8 cellular contexts compared by ENCODE assay signal in the genomic region with DNA sequence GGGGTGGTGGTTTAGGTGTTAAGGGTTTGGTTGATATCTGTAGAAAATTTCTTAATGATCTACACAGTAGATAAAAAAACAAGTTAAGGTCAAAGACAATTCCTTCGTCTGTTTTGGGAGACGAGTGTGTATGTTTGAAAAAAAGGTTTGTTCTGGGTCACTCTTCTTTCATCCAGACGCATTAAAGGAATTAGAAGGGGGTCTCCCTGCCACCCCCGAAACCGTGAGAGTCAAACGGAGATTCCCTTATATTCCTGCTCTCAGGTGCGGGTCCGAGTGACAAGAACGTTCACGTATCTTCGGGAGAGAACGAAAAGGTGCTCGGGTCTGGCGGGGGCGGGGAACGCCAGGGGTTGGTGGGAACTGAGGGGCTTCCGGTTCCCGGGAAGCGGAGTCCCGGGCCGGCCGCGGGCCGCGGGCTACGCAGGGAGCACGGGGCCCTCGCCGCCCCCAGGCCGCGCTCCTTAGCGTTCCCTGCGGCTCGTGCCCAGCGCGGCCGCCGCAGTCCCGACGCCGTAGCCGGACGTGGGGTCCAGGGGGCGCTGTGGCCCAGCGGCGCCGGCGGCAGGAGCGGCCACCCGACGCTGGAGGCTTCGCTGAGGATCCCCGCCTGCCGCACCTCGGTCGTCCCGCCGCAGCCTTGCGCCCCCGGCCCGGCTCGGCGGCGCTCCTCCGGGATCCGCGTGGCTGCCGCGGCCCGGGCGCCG. TPM values are rescaled to one million over a fixed set of nuclear protein-coding genes. Genes with fewer than 3 reads are reported as not detected.
DNase-seq lines count a peak whose midpoint lies in the region; ATAC-seq and TF ChIP-seq lines count a peak whose summit lies in the region.

A gene with protein sequence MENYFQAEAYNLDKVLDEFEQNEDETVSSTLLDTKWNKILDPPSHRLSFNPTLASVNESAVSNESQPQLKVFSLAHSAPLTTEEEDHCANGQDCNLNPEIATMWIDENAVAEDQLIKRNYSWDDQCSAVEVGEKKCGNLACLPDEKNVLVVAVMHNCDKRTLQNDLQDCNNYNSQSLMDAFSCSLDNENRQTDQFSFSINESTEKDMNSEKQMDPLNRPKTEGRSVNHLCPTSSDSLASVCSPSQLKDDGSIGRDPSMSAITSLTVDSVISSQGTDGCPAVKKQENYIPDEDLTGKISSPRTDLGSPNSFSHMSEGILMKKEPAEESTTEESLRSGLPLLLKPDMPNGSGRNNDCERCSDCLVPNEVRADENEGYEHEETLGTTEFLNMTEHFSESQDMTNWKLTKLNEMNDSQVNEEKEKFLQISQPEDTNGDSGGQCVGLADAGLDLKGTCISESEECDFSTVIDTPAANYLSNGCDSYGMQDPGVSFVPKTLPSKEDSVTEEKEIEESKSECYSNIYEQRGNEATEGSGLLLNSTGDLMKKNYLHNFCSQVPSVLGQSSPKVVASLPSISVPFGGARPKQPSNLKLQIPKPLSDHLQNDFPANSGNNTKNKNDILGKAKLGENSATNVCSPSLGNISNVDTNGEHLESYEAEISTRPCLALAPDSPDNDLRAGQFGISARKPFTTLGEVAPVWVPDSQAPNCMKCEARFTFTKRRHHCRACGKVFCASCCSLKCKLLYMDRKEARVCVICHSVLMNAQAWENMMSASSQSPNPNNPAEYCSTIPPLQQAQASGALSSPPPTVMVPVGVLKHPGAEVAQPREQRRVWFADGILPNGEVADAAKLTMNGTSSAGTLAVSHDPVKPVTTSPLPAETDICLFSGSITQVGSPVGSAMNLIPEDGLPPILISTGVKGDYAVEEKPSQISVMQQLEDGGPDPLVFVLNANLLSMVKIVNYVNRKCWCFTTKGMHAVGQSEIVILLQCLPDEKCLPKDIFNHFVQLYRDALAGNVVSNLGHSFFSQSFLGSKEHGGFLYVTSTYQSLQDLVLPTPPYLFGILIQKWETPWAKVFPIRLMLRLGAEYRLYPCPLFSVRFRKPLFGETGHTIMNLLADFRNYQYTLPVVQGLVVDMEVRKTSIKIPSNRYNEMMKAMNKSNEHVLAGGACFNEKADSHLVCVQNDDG (N-terminal part only) (plus strand): TSS at position 577 of the 707 bp plus-strand sequence. CDS start 91,118 bp downstream, outside the sequence.

- H3K9me3 ChIP-seq in A673 (ENCODE audit: low read depth, low read length, poor library complexity, severe bottlenecking) (no peaks in the 10 kb centered on the region), duodenal mucosa (ENCODE audit: control insufficient read depth in 1 of 2, low read length in 2 of 2) (no peaks in the 10 kb centered on the region), right lobe of liver (no peaks in the 10 kb centered on the region)

- peak within 1 kb of the TSS; percentile 85 to 88 for H3K9ac ChIP-seq in duodenal mucosa (ENCODE audit: low read depth in 1 of 2, low read length in 2 of 2)

- intact Hi-C loops in A673 (cut with micrococcal nuclease; ENCODE audit: unreplicated experiment), result loop anchor here (5.0 kb wide), 2 partner anchors 156 to 226 kb away; partner anchors contain the start of gene CC2D1B
- intact Hi-C loops in right lobe of liver (cut with DNase I), result no loop called here

- WGBS in right lobe of liver (ENCODE audit: insufficient coverage, low coverage, low lambda C conversion rate, missing lambda C conversion rate), result 1% methylated on average over 15 of the region's 72 CpGs

- H3K36me3 ChIP-seq in A673 (ENCODE audit: insufficient read depth, low read length, poor library complexity, severe bottlenecking), result no peaks in the 10 kb centered on the region
- H3K36me3 ChIP-seq in duodenal mucosa (ENCODE audit: control insufficient read depth in 1 of 2, insufficient read depth in 2 of 2, low read length in 2 of 2), result no peaks in the 10 kb centered on the region
- no peaks in the 10 kb centered on the region for H3K36me3 ChIP-seq in right lobe of liver

- POLR2A ChIA-PET in A673 (lab: Charles Lee; ENCODE audit: low non-redundant PET), result no interaction called here

- H3K4me3 ChIP-seq in A673 (ENCODE audit: low read depth, low read length, poor library complexity, severe bottlenecking) (peak within 1 kb of the TSS; percentile 97), duodenal mucosa (ENCODE audit: low read depth in 1 of 2, low read length in 2 of 2) (peak within 1 kb of the TSS; percentile 79 to 96), right lobe of liver (peak within 1 kb of the TSS; percentile 74 to 90 (median 85))

- BruUV-seq in A673 (replicated peaks; lab: Mats Ljungman, UMichigan), result no TSS peak

- DNase-seq in A673 (ENCODE audit: low spot score) (peak; percentile 90), NCI-H446 treated with DMSO at 0.1 percent for 48 hours (lab: John Stamatoyannopoulos, UW) (peak; percentile 63), right lobe of liver (peak; percentile 80 to 84 (median 81))
- DNase-seq in activated CD4-positive, alpha-beta T cell treated with anti-CD3 and anti-CD28 coated beads, Interleukin-2, amount 50 U/mL, for 4 hours, result peak; percentile 56 to 61
- peak; percentile 61 to 72 for DNase-seq in stimulated activated CD4-positive, alpha-beta T cell treated with anti-CD3 and anti-CD28 coated beads, Interleukin-4, amount 100 ng/mL, for 4 hours

- peak within 1 kb of the TSS; percentile 94 for H3K27ac ChIP-seq in A673 (ENCODE audit: low read depth, low read length, poor library complexity, severe bottlenecking)
- H3K27ac ChIP-seq in duodenal mucosa (ENCODE audit: low read depth, low read length), result peak within 1 kb of the TSS; percentile 79
- peak within 1 kb of the TSS; percentile 92 to 96 (median 96) for H3K27ac ChIP-seq in right lobe of liver

- CTCF ChIA-PET in A673 (lab: Charles Lee), result interaction anchor here (0.6 kb wide), 1 partner anchor 188 kb away, joined by 3 read pairs; no protein-coding TSS in a partner anchor

- ATAC-seq in GM18519 (IDR thresholded peaks at IDR 0.05; ENCODE audit: low FRiP score, unreplicated experiment) (peak; percentile 40), HG03108 (IDR thresholded peaks at IDR 0.05; ENCODE audit: unreplicated experiment) (peak; percentile 65), right lobe of liver (peak; percentile 94 to 95 (median 95))

- H3K4me1 ChIP-seq in A673 (ENCODE audit: insufficient read depth, low read length, poor library complexity, severe bottlenecking) (peaks cover 19% of the 10 kb centered on the region), duodenal mucosa (ENCODE audit: control insufficient read depth in 1 of 2, insufficient read depth in 2 of 2, low read length in 2 of 2) (peaks cover 14% of the 10 kb centered on the region in 2 donors), right lobe of liver (peaks cover 0 to 11% (median 4%) of the 10 kb centered on the region in 4 donors)

- TF ChIP-seq POLR2A in right lobe of liver (IDR thresholded peaks at IDR 0.05), result peak; percentile 48

- TF ChIP-seq CTCF in A673 (conservative IDR thresholded peaks at IDR 0.05; ENCODE audit: low read depth, low read length) (peak; percentile 48; the same call in 1 of the 2 replicates), right lobe of liver (IDR thresholded peaks at IDR 0.05) (peak; percentile 60 to 93 (median 78))

- H3K27me3 ChIP-seq in A673 (replicated peaks; ENCODE audit: insufficient read depth, low read depth, low read length, poor library complexity) (no peaks in the 10 kb centered on the region), duodenal mucosa (ENCODE audit: control insufficient read depth in 1 of 2, insufficient read depth in 2 of 2, low read length in 2 of 2) (no peaks in the 10 kb centered on the region), right lobe of liver (no peaks in the 10 kb centered on the region)

RNA-seq across cellular contexts. Expression of the gene that starts here (rescaled TPM):
- 19.6 and 23.3 TPM in 2 replicates for total RNA-seq in A673 (2021)
- 10 to 100 TPM in 5 of 6 experiments, 1 to 10 TPM in 1; 9.6 to 15.6 (median 12.3) TPM for total RNA-seq in right lobe of liver

Comparison
In these comparisons a context has a peak if more than half of its experiments do, and no peak if none do; other contexts are left out.
1. Peak in every context shown above with its lines: DNase-seq, ATAC-seq, H3K4me3 ChIP-seq and H3K27ac ChIP-seq.
2. ATAC-seq: peak in every context shown above with its lines; median percentile 95 in right lobe of liver; 65 in HG03108; 40 in GM18519.